ENCODE assay signal across 9 cellular contexts in the genomic region with DNA sequence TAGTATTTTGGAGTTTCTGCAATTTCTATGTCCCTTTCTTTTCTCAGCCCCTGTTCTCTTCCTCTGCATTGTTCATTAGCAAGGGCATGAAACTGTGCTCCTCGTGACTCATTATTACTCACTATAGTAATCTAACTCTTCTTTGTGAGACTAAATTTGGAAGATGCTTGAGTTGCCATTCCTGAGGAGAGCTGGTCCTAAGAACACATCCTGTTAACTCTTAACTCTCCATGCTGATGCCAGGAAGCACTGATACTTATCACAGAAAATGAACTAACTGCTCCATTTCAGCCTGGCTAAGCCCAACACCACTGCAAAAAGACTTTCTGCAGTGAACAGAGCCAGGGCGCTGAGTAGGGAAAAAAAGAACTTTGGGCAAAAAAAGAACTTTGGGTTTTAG. TPM values are rescaled to one million over a fixed set of nuclear protein-coding genes. Genes with fewer than 3 reads are reported as not detected.
DNase-seq lines count a peak whose midpoint lies in the region; ATAC-seq, FAIRE-seq and TF ChIP-seq lines count a peak whose summit lies in the region.
"Had no signal": no experiment of that assay in that cellular context is flagged by ENCODE, and none has a peak within 500 bp of the region (broad histone marks: within the 10 kb centered on the region; RNA-seq: fewer than 3 reads in every experiment).

No MANE protein-coding gene starts in this region.

- no peaks in the 10 kb centered on the region for H3K79me2 ChIP-seq in fibroblast of lung (ENCODE audit: control insufficient read depth, insufficient read depth, low read length)

- H3K4me1 ChIP-seq in fibroblast of lung (ENCODE audit: control insufficient read depth, extremely low read depth, insufficient read depth, low read length), result peaks cover 14% of the 10 kb centered on the region
- peaks cover 0 to 4% (median 0%) of the 10 kb centered on the region in 3 donors for H3K4me1 ChIP-seq in pancreas

- TF ChIP-seq CTCF in RWPE1 (conservative IDR thresholded peaks at IDR 0.05; ENCODE audit: low read depth) (no peak), fibroblast of lung (conservative IDR thresholded peaks at IDR 0.05 in 1 of 2, IDR thresholded peaks at IDR 0.05 in 1 of 2; ENCODE audit: low read depth in 1 of 2, low read length in 2 of 2) (no peak), pancreas (IDR thresholded peaks at IDR 0.05) (no peak)

- WGBS in pancreas, 2 donors, result 64 to 68% methylated on average over 2 of the region's 2 CpGs

- H3K4me2 ChIP-seq in fibroblast of lung (ENCODE audit: extremely low read depth, insufficient read depth, low read length), result peak overlapping the region; percentile 61

- peak overlapping the region; percentile 40 for H3K9ac ChIP-seq in fibroblast of lung (ENCODE audit: insufficient read depth, low read length)

- peak in 3 of 4 donors; percentile 42 to 71 (median 54) for ATAC-seq in pancreas
- ATAC-seq in HG02763 (IDR thresholded peaks at IDR 0.05; ENCODE audit: unreplicated experiment), result no peak
- ATAC-seq in HG02678 (IDR thresholded peaks at IDR 0.05; ENCODE audit: unreplicated experiment), result no peak

- no peak overlapping the region for H2AFZ ChIP-seq in fibroblast of lung (ENCODE audit: low read length)

- H3K27me3 ChIP-seq in fibroblast of lung (ENCODE audit: control insufficient read depth, insufficient read depth, low read length) (no peaks in the 10 kb centered on the region), pancreas (no peaks in the 10 kb centered on the region)

- CTCF ChIA-PET in RWPE1 (lab: Yijun Ruan, JAX), result interaction anchor here (0.6 to 2.0 kb wide), 9 partner anchors 10 to 1983 kb away, joined by 4 to 10 read pairs (median 5); a partner anchor contains a TSS

- POLR2A ChIA-PET in RWPE1 (lab: Yijun Ruan, JAX; ENCODE audit: low non-redundant PET), result interaction anchor here (0.8 to 1.6 kb wide), 3 partner anchors 10 to 57 kb away, joined by 4 to 6 read pairs (median 4); a partner anchor contains a TSS

- no peak for FAIRE-seq in pancreas (lab: Jason Lieb, UNC)
- FAIRE-seq: A204.1 had no signal

- H3K27ac ChIP-seq in RWPE1, result peak overlapping the region; percentile 99
- peak overlapping the region; percentile 89 for H3K27ac ChIP-seq in fibroblast of lung (ENCODE audit: insufficient read depth, low read length)
- peak overlapping the region in 1 of 4 donors; percentile 6 for H3K27ac ChIP-seq in pancreas

- intact Hi-C loops in pancreas (cut with DNase I), result loop anchor here in 2 of 3 donors (5.0 to 10.0 kb wide), 3 partner anchors 117 to 180 kb away; no protein-coding TSS in a partner anchor

- peak overlapping the region in 1 of 4 experiments; percentile 12 for H3K4me3 ChIP-seq in fibroblast of lung (replicated peaks in 1 of 4; ENCODE audit: control extremely low read depth in 1 of 4, insufficient read depth in 1 of 4, low read depth in 3 of 4, low read length in 4 of 4)
- no peak overlapping the region for H3K4me3 ChIP-seq in pancreas

- no peaks in the 10 kb centered on the region for H4K20me1 ChIP-seq in fibroblast of lung (ENCODE audit: control insufficient read depth, extremely low read depth, insufficient read depth, low read length)

- no peaks in the 10 kb centered on the region for H3K9me3 ChIP-seq in fibroblast of lung (ENCODE audit: control insufficient read depth, insufficient read depth, low read depth, low read length)
- H3K9me3 ChIP-seq in pancreas, result no peaks in the 10 kb centered on the region

- no peaks in the 10 kb centered on the region for H3K36me3 ChIP-seq in fibroblast of lung (ENCODE audit: control insufficient read depth, insufficient read depth, low read length)
- no peaks in the 10 kb centered on the region for H3K36me3 ChIP-seq in pancreas

- DNase-seq in DMS 273 (lab: John Stamatoyannopoulos, UW; ENCODE audit: unreplicated experiment) (peak; percentile 22), DMS 273 treated with DMSO at 0.1 percent for 48 hours (lab: John Stamatoyannopoulos, UW) (no peak), RWPE1 (ENCODE audit: low spot score) (peak; percentile 92), fibroblast of lung (ENCODE audit: low read depth in 2 of 2) (peak; percentile 97 to 98), pancreas (no peak)
- no peak for DNase-seq in stimulated activated naive CD4-positive, alpha-beta T cell (lab: John Stamatoyannopoulos, UW)

RNA-seq across cellular contexts. Expression of a gene that starts 10.6 kb away (rescaled TPM):
- 522 and 674 TPM in 2 replicates for total RNA-seq in fibroblast of lung
- polyA plus RNA-seq in fibroblast of lung, result 245 and 275 TPM in 2 replicates
- polyA plus RNA-seq in fibroblast of lung (2012), result 187 and 207 TPM in 2 replicates
- polyA minus RNA-seq in fibroblast of lung (ENCODE audit: low replicate concordance), result 111 and 122 TPM in 2 replicates
- 10 to 100 TPM; 60.5 to 98.1 (median 83.0) TPM for total RNA-seq in pancreas
- polyA plus RNA-seq in pancreas, result 10 to 100 TPM; 23.0 to 41.0 TPM

RNA-seq across cellular contexts. Expression of a gene that starts 19.4 kb away (rescaled TPM):
- total RNA-seq in fibroblast of lung (3.1 and 5.3 TPM in 2 replicates), pancreas (10 to 100 TPM in 1 of 6 donors, 1 to 10 TPM in 5; 7.6 to 13.6 (median 9.7) TPM)
- polyA plus RNA-seq in fibroblast of lung (0.31 and 0.38 TPM in 2 replicates), pancreas (1 to 10 TPM; 5.7 to 7.8 TPM)
- polyA plus RNA-seq in fibroblast of lung (2012), result 0.64 and 0.86 TPM in 2 replicates
- 0.93 and 10.3 TPM in 2 replicates for polyA minus RNA-seq in fibroblast of lung (ENCODE audit: low replicate concordance)

Comparison
In these comparisons a context has a peak if more than half of its experiments do, and no peak if none do; other contexts are left out.
1. DNase-seq: peak in DMS 273 (single experiment), RWPE1 (single experiment) and fibroblast of lung (2 of 2); none in DMS 273 treated with DMSO at 0.1 percent for 48 hours (single experiment), pancreas (0 of 6) and stimulated activated naive CD4-positive, alpha-beta T cell (0 of 6).
2. ATAC-seq: peak in pancreas (3 of 4); none in HG02763 (single experiment) and HG02678 (single experiment).